Comparison of ENCODE assay signal across 8 cellular contexts in the genomic region with DNA sequence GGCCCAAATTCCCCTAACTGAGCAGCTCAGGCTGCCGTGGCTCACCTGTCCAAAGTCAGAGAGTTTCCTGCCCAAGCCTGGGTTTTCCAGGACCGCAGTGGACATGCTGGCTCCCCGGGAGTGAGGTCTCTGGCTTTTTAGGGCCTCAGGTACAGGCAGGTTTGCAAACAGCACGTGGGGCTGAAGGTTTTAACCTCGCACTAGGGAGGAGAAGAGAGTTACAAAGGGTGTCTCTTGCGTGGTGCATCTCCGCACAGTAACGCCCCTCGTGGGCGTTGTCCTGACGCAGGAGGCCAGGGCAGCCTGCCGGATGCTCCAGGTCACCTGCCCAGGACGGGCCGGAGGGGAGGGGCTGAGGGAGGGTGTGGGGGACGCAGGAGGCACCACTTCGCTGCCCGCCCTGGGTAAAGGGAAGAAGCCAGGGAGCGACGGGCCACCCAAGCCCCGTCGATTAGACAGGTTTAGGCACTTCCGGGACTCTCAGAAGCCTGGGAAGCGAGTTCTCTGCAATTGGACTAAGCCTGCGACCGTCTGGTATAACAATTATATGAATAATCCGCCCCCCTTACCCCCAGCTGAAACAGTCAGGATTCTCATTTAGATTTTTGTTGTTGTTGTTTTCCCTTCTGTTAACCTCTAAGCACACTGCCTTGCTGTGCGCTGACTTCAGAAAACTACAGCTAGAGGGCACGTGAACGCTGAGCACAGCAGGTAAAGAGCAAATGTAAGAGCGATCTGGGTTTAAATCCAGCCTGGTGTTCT. TPM values are rescaled to one million over a fixed set of nuclear protein-coding genes. Genes with fewer than 3 reads are reported as not detected.
DNase-seq lines count a peak whose midpoint lies in the region; ATAC-seq and TF ChIP-seq lines count a peak whose summit lies in the region.
"Had no signal": no experiment of that assay in that cellular context is flagged by ENCODE, and none has a peak within 500 bp of the region (broad histone marks: within the 10 kb centered on the region; RNA-seq: fewer than 3 reads in every experiment).

Gene PAH (minus strand): TSS at position 219 of the 762 bp plus-strand sequence. CDS start 114 bp downstream, at position 105.

- WGBS in tibial nerve, 2 donors: 8 to 13% methylated on average over 30 of the region's 30 CpGs

- CTCF ChIA-PET in activated CD8-positive, alpha-beta T cell treated with anti-CD3 and anti-CD28 coated beads for 36 hours (lab: Charles Lee): interaction anchor here (0.8 to 1.8 kb wide), 7 partner anchors 19 to 978 kb away, joined by 3 to 6 read pairs (median 3); no protein-coding TSS in a partner anchor

- H3K4me3 Mint-ChIP-seq in activated CD8-positive, alpha-beta T cell treated with anti-CD3 and anti-CD28 coated beads for 36 hours: peak within 1 kb of the TSS; percentile 57

- H3K9me3 Mint-ChIP-seq in activated CD8-positive, alpha-beta T cell treated with anti-CD3 and anti-CD28 coated beads for 36 hours: no peaks in the 10 kb centered on the region

- ATAC-seq in GM18909 (IDR thresholded peaks at IDR 0.05; ENCODE audit: poor library complexity, unreplicated experiment) (peak; percentile 68), HG03066 (IDR thresholded peaks at IDR 0.05; ENCODE audit: low read depth, unreplicated experiment) (peak; percentile 62), GM18858 (IDR thresholded peaks at IDR 0.05; ENCODE audit: unreplicated experiment) (no peak)
- ATAC-seq in activated CD8-positive, alpha-beta T cell treated with anti-CD3 and anti-CD28 coated beads for 36 hours: peak; percentile 64

- H3K27me3 ChIP-seq in tibial nerve: peaks cover 0 to 2% of the 10 kb centered on the region in 2 donors

- intact Hi-C loops in activated CD8-positive, alpha-beta T cell treated with anti-CD3 and anti-CD28 coated beads for 36 hours (cut with micrococcal nuclease): no loop called here

- no peak within 1 kb of the TSS for H3K27ac ChIP-seq in tibial nerve

- DNase-seq in activated CD8-positive, alpha-beta T cell treated with anti-CD3 and anti-CD28 coated beads for 36 hours: peak; percentile 28
- DNase-seq in iPS-NIHi7 (ENCODE audit: extremely low spot score) (peak; percentile 77), tibial nerve (ENCODE audit: low spot score in 2 of 2) (no peak), HK-2 (ENCODE audit: unreplicated experiment) (no peak)

- no peak for TF ChIP-seq POLR2A in tibial nerve (IDR thresholded peaks at IDR 0.05)

- peak within 1 kb of the TSS in 3 of 4 donors; percentile 12 to 35 (median 28) for H3K4me3 ChIP-seq in tibial nerve

- no peaks in the 10 kb centered on the region for H3K9me3 ChIP-seq in tibial nerve

- H3K36me3 Mint-ChIP-seq in activated CD8-positive, alpha-beta T cell treated with anti-CD3 and anti-CD28 coated beads for 36 hours (ENCODE audit: low read depth): no peaks in the 10 kb centered on the region

- TF ChIP-seq CTCF in activated CD8-positive, alpha-beta T cell treated with anti-CD3 and anti-CD28 coated beads for 36 hours (IDR thresholded peaks at IDR 0.05): peak; percentile 14
- TF ChIP-seq CTCF in tibial nerve (IDR thresholded peaks at IDR 0.05): no peak

- POLR2A ChIA-PET in activated CD8-positive, alpha-beta T cell treated with anti-CD3 and anti-CD28 coated beads for 36 hours (lab: Charles Lee): no interaction called here

- H3K27me3 Mint-ChIP-seq in activated CD8-positive, alpha-beta T cell treated with anti-CD3 and anti-CD28 coated beads for 36 hours: peaks cover 18% of the 10 kb centered on the region

- H3K36me3 ChIP-seq in tibial nerve: no peaks in the 10 kb centered on the region

- TF ChIP-seq EP300 in tibial nerve (IDR thresholded peaks at IDR 0.05): no peak

- H3K4me1 Mint-ChIP-seq in activated CD8-positive, alpha-beta T cell treated with anti-CD3 and anti-CD28 coated beads for 36 hours (ENCODE audit: low read depth): peaks cover 3% of the 10 kb centered on the region

- H3K4me1 ChIP-seq in tibial nerve: peaks cover 0 to 17% (median 0%) of the 10 kb centered on the region in 4 donors

- no peak within 1 kb of the TSS for H3K27ac Mint-ChIP-seq in activated CD8-positive, alpha-beta T cell treated with anti-CD3 and anti-CD28 coated beads for 36 hours

RNA-seq across cellular contexts. Expression of gene PAH, which starts in this region (rescaled TPM):
- not detected for total RNA-seq in activated CD8-positive, alpha-beta T cell treated with anti-CD3 and anti-CD28 coated beads for 36 hours
- total RNA-seq in tibial nerve: 1 to 10 TPM in 1 of 4 donors, not detected in 3; 1.5 TPM
- total RNA-seq: myocyte had no signal

Comparison
In these comparisons a context has a peak if more than half of its experiments do, and no peak if none do; other contexts are left out.
1. Peak in DNase-seq and ATAC-seq in activated CD8-positive, alpha-beta T cell treated with anti-CD3 and anti-CD28 coated beads for 36 hours; RNA of the gene not detected or under 1 TPM.